Comparison of ENCODE assay signal across 8 cellular contexts in genomic region chr9:130680836-130681768, GRCh38. TPM values are rescaled to one million over a fixed set of nuclear protein-coding genes. Genes with fewer than 3 reads are reported as not detected.
DNase-seq lines count a peak whose midpoint lies in the region; ATAC-seq, FAIRE-seq and TF ChIP-seq lines count a peak whose summit lies in the region.

No MANE protein-coding gene starts in this region.

- no peak for TF ChIP-seq RAD21 in Ishikawa (IDR thresholded peaks at IDR 0.05; ENCODE audit: low read depth)

- no peak overlapping the region for H3K27ac Mint-ChIP-seq in activated naive CD4-positive, alpha-beta T cell treated with anti-CD3 and anti-CD28 coated beads, Interleukin-2, amount 50 U/mL, for 24 hours

- H3K9me3 ChIP-seq in SJSA1 (replicated peaks) (no peaks in the 10 kb centered on the region), pancreas (no peaks in the 10 kb centered on the region)

- peak; percentile 60 for ATAC-seq in Right ventricle myocardium inferior
- peak; percentile 72 to 84 (median 82) for ATAC-seq in pancreas

- H3K4me1 Mint-ChIP-seq in activated naive CD4-positive, alpha-beta T cell treated with anti-CD3 and anti-CD28 coated beads, Interleukin-2, amount 50 U/mL, for 24 hours, result peaks cover 8% of the 10 kb centered on the region

- H3K27ac ChIP-seq in SJSA1 (no peak overlapping the region), pancreas (no peak overlapping the region)

- H3K9me3 Mint-ChIP-seq in activated naive CD4-positive, alpha-beta T cell treated with anti-CD3 and anti-CD28 coated beads, Interleukin-2, amount 50 U/mL, for 24 hours, result no peaks in the 10 kb centered on the region

- peak overlapping the region; percentile 44 for H3K4me3 Mint-ChIP-seq in activated naive CD4-positive, alpha-beta T cell treated with anti-CD3 and anti-CD28 coated beads, Interleukin-2, amount 50 U/mL, for 24 hours

- H3K36me3 ChIP-seq in SJSA1 (no peaks in the 10 kb centered on the region), pancreas (no peaks in the 10 kb centered on the region)

- DNase-seq in GM03348 (ENCODE audit: low spot score) (peak; percentile 93), SJSA1 (ENCODE audit: low read depth in 1 of 2, low spot score in 2 of 2) (peak; percentile 73 to 87), Right ventricle myocardium inferior (ENCODE audit: missing footprints) (peak; percentile 88), pancreas (peak; percentile 61 to 93 (median 86)), ureter (ENCODE audit: low spot score) (peak; percentile 75), KG1 (lab: John Stamatoyannopoulos, UW) (no peak)

- peaks cover 3% of the 10 kb centered on the region for H3K27me3 Mint-ChIP-seq in activated naive CD4-positive, alpha-beta T cell treated with anti-CD3 and anti-CD28 coated beads, Interleukin-2, amount 50 U/mL, for 24 hours

- no peak for FAIRE-seq in pancreas (lab: Jason Lieb, UNC)

- TF ChIP-seq EP300 in Ishikawa (IDR thresholded peaks at IDR 0.05; ENCODE audit: borderline replicate concordance), result no peak

- TF ChIP-seq CTCF in pancreas (IDR thresholded peaks at IDR 0.05), result no peak

- H3K4me3 ChIP-seq in SJSA1 (peak overlapping the region; percentile 44), pancreas (peak overlapping the region; percentile 26 to 61 (median 42))

- no peaks in the 10 kb centered on the region for H3K36me3 Mint-ChIP-seq in activated naive CD4-positive, alpha-beta T cell treated with anti-CD3 and anti-CD28 coated beads, Interleukin-2, amount 50 U/mL, for 24 hours

- peaks cover 17% of the 10 kb centered on the region for H3K4me1 ChIP-seq in SJSA1 (replicated peaks)
- peaks cover 0 to 7% (median 0%) of the 10 kb centered on the region in 3 donors for H3K4me1 ChIP-seq in pancreas

- H3K27me3 ChIP-seq in SJSA1 (replicated peaks), result peaks cover 6% of the 10 kb centered on the region; the same call in 1 of the 2 replicates
- H3K27me3 ChIP-seq in pancreas, result no peaks in the 10 kb centered on the region

- intact Hi-C loops in Right ventricle myocardium inferior (cut with DNase I) (loop anchor here (10.0 kb wide), 2 partner anchors 106 to 576 kb away; partner anchors contain the start of gene FUBP3), pancreas (cut with DNase I) (no loop called here)

- WGBS in pancreas, 2 donors, result 3 to 4% methylated on average over 40 to 116 of the region's 116 CpGs

TF ChIP-seq in Ishikawa, 13 proteins besides CTCF, POLR2A, EP300 and RAD21:
- TF ChIP-seq FOXM1 (IDR thresholded peaks at IDR 0.05; ENCODE audit: borderline replicate concordance, low read depth) (no peak), MAX (IDR thresholded peaks at IDR 0.05) (peak; percentile 96), CREB1 (IDR thresholded peaks at IDR 0.05; ENCODE audit: low read depth) (no peak), ZBTB7A (IDR thresholded peaks at IDR 0.05; ENCODE audit: low read depth) (peak; percentile 51; the same call in 1 of the 2 replicates), TCF12 (IDR thresholded peaks at IDR 0.05; ENCODE audit: low read depth) (no peak; the same call in 1 of the 2 replicates), USF1 (IDR thresholded peaks at IDR 0.05) (peak; percentile 44), REST (IDR thresholded peaks at IDR 0.05; ENCODE audit: low read depth) (no peak)
TF ChIP-seq in Ishikawa: peak in this region for 3.

RNA-seq across cellular contexts. Expression of gene EXOSC2, which starts 12.5 kb away (rescaled TPM):
- total RNA-seq in SJSA1 (2014; rRNA removed; shearing (Covaris generic)), result 25.9 and 41.5 TPM in 2 replicates
- 11.2 TPM for total RNA-seq in Right ventricle myocardium inferior
- 10 to 100 TPM in 5 of 6 donors, 1 to 10 TPM in 1; 9.1 to 15.5 (median 11.6) TPM for total RNA-seq in pancreas
- 10 to 100 TPM in 1 of 2 donors, 1 to 10 TPM in 1; 9.1 to 14.1 TPM for polyA plus RNA-seq in pancreas
- 29.7 TPM for total RNA-seq in ureter

RNA-seq across cellular contexts. Expression of gene PRDM12, which starts 16.7 kb away (rescaled TPM):
- total RNA-seq in SJSA1 (2014; rRNA removed; shearing (Covaris generic)), result not detected in 2 replicates
- total RNA-seq in Right ventricle myocardium inferior (not detected), pancreas (under 1 TPM in 2 of 6 donors, not detected in 4; 0.06 TPM), ureter (0.21 TPM)
- polyA plus RNA-seq in pancreas, result under 1 TPM in 1 of 2 donors, not detected in 1; 0.02 TPM
